1 cellular context compared by ENCODE assay signal in genomic region chr6:21079468-21080048, GRCh38.
TF ChIP-seq lines count a peak whose summit lies in the region.

No MANE protein-coding gene starts in this region.

TF ChIP-seq in K562, 482 proteins besides CTCF, POLR2A, EP300 and RAD21 (continued from another document):
- no peak for TF ChIP-seq ZNF518B (CRISPR knock-in tag; IDR thresholded peaks at IDR 0.05)
